In genomic region chr3:81375921-81376320, GRCh38 we compare ENCODE assay signal across 19 cellular contexts.
DNase-seq lines count a peak whose midpoint lies in the region; ATAC-seq, FAIRE-seq and TF ChIP-seq lines count a peak whose summit lies in the region.
"Had no signal": no experiment of that assay in that cellular context is flagged by ENCODE, and none has a peak within 500 bp of the region (broad histone marks: within the 10 kb centered on the region; RNA-seq: fewer than 3 reads in every experiment).

No MANE protein-coding gene starts in this region.

- H3K4me2 ChIP-seq in astrocyte (ENCODE audit: low read length) (no peak overlapping the region), mesenchymal stem cell (ENCODE audit: low read length, poor library complexity, severe bottlenecking) (no peak overlapping the region)

- H3K23ac ChIP-seq in mesenchymal stem cell (ENCODE audit: low read length in 2 of 2) = no peak overlapping the region

- in situ Hi-C loops in G401 (cut with HindIII; ENCODE audit: low sequenced_read_pairs) = no loop called here

- no peak overlapping the region for H3K9ac ChIP-seq in astrocyte (ENCODE audit: low read length)
- no peak overlapping the region for H3K9ac ChIP-seq in mesenchymal stem cell (ENCODE audit: low read length)

- H3K14ac ChIP-seq in mesenchymal stem cell (ENCODE audit: low read length in 2 of 2) = no peak overlapping the region

- DNase-seq in G401 (ENCODE audit: low spot score) (peak; percentile 13), LHCN-M2 (ENCODE audit: low read depth) (peak; percentile 30), astrocyte (ENCODE audit: low read depth) (peak; percentile 6), iris pigment epithelial cell (ENCODE audit: low read depth) (peak; percentile 5), mesenchymal stem cell (no peak)
- no peak for DNase-seq in activated CD4-positive, alpha-beta T cell treated with anti-CD3 and anti-CD28 coated beads, Interleukin-2, amount 10 ng/mL, durations not matched to agents 24 days and 14 days
- DNase-seq in activated CD4-positive, alpha-beta T cell treated with anti-CD3 and anti-CD28 coated beads for 4 hours = no peak
- DNase-seq: C1 segment of cervical spinal cord; Calu3; CD4-positive, alpha-beta T cell; DMS153; GOT3; H9 had no signal

- H3K9me3 Mint-ChIP-seq in astrocyte (ENCODE audit: unreplicated experiment) = no peaks in the 10 kb centered on the region
- peaks cover 4% of the 10 kb centered on the region for H3K9me3 Mint-ChIP-seq in activated CD4-positive, alpha-beta T cell treated with anti-CD3 and anti-CD28 coated beads, Interleukin-2, amount 10 ng/mL, durations not matched to agents 24 days and 14 days
- H3K9me3 Mint-ChIP-seq: H9 had no signal

- no peak overlapping the region for H2AK5ac ChIP-seq in mesenchymal stem cell (ENCODE audit: low read length, severe bottlenecking)

- H3K27me3 ChIP-seq in astrocyte (ENCODE audit: insufficient read depth, low read length) (no peaks in the 10 kb centered on the region), mesenchymal stem cell (ENCODE audit: control insufficient read depth in 1 of 2, insufficient read depth in 1 of 2, low read length in 2 of 2) (no peaks in the 10 kb centered on the region)

- H2BK15ac ChIP-seq in mesenchymal stem cell (ENCODE audit: low read depth, poor library complexity, severe bottlenecking) = no peak overlapping the region

- no peak overlapping the region for H3K4me3 ChIP-seq in astrocyte (ENCODE audit: insufficient read depth, low read depth, low read length)
- H3K4me3 ChIP-seq in mesenchymal stem cell (ENCODE audit: insufficient read depth in 1 of 2, low read depth in 1 of 2, low read length in 2 of 2) = no peak overlapping the region
- H3K4me3 ChIP-seq: GM12878 had no signal

- H3K79me1 ChIP-seq in mesenchymal stem cell (replicated peaks; ENCODE audit: low read length, poor library complexity, severe bottlenecking) = no peaks in the 10 kb centered on the region

- no peak overlapping the region for H2BK12ac ChIP-seq in mesenchymal stem cell (ENCODE audit: low read length in 2 of 2)

- H2BK5ac ChIP-seq in mesenchymal stem cell (ENCODE audit: low read depth, low read length, poor library complexity, severe bottlenecking) = no peak overlapping the region

- no peak overlapping the region for H3K4ac ChIP-seq in mesenchymal stem cell (ENCODE audit: low read depth in 1 of 2, low read length in 2 of 2)

- no peaks in the 10 kb centered on the region for H4K20me1 ChIP-seq in astrocyte (ENCODE audit: insufficient read depth, low read length)

- H4K8ac ChIP-seq in mesenchymal stem cell (ENCODE audit: low read length) = no peak overlapping the region

- H3K9me3 ChIP-seq in astrocyte (ENCODE audit: insufficient read depth, low read depth, low read length) (no peaks in the 10 kb centered on the region), mesenchymal stem cell (ENCODE audit: control insufficient read depth, low read length) (no peaks in the 10 kb centered on the region)

- no peak overlapping the region for H4K91ac ChIP-seq in mesenchymal stem cell (ENCODE audit: low read length)

- no peak for FAIRE-seq in astrocyte (lab: Jason Lieb, UNC)
- FAIRE-seq: A204.1, GM12878, GM18507 had no signal

- H3K18ac ChIP-seq in mesenchymal stem cell (ENCODE audit: low read depth in 1 of 2, low read length in 2 of 2) = no peak overlapping the region

- H3K36me3 ChIP-seq in astrocyte (ENCODE audit: insufficient read depth, low read length) (no peaks in the 10 kb centered on the region), mesenchymal stem cell (ENCODE audit: control insufficient read depth in 1 of 2, insufficient read depth in 2 of 2, low read depth in 1 of 2, low read length in 2 of 2) (no peaks in the 10 kb centered on the region)

- H3K27ac ChIP-seq in astrocyte (ENCODE audit: low read depth, low read length) = no peak overlapping the region
- no peak overlapping the region for H3K27ac ChIP-seq in mesenchymal stem cell (ENCODE audit: low read length, poor library complexity, severe bottlenecking)

- no peak for ATAC-seq in GM19455 (IDR thresholded peaks at IDR 0.05; ENCODE audit: unreplicated experiment)
- ATAC-seq: GM12878 had no signal

- no peak overlapping the region for H3K27ac Mint-ChIP-seq in astrocyte (ENCODE audit: unreplicated experiment)
- no peak overlapping the region for H3K27ac Mint-ChIP-seq in activated CD4-positive, alpha-beta T cell treated with anti-CD3 and anti-CD28 coated beads, Interleukin-2, amount 10 ng/mL, durations not matched to agents 24 days and 14 days
- H3K27ac Mint-ChIP-seq: B cell; CD4-positive, alpha-beta T cell; H9; IgD-negative memory B cell had no signal

- H2BK120ac ChIP-seq in mesenchymal stem cell (ENCODE audit: low read depth, low read length) = no peak overlapping the region

- no peaks in the 10 kb centered on the region for H3K36me3 Mint-ChIP-seq in astrocyte (ENCODE audit: low read depth, unreplicated experiment)
- H3K36me3 Mint-ChIP-seq in activated CD4-positive, alpha-beta T cell treated with anti-CD3 and anti-CD28 coated beads, Interleukin-2, amount 10 ng/mL, durations not matched to agents 24 days and 14 days (ENCODE audit: low read depth) = no peaks in the 10 kb centered on the region

- no peaks in the 10 kb centered on the region for H3K79me2 ChIP-seq in astrocyte (ENCODE audit: insufficient read depth, low read length)

- H3K4me3 Mint-ChIP-seq in astrocyte (ENCODE audit: unreplicated experiment) = no peak overlapping the region
- H3K4me3 Mint-ChIP-seq in activated CD4-positive, alpha-beta T cell treated with anti-CD3 and anti-CD28 coated beads, Interleukin-2, amount 10 ng/mL, durations not matched to agents 24 days and 14 days = no peak overlapping the region
- H3K4me3 Mint-ChIP-seq: B cell; CD4-positive, alpha-beta T cell; H9; IgD-negative memory B cell had no signal

- no peak for TF ChIP-seq CTCF in astrocyte (IDR thresholded peaks at IDR 0.05; ENCODE audit: insufficient read depth, low read depth, low read length)

- H3K27me3 Mint-ChIP-seq in astrocyte (ENCODE audit: low read depth, unreplicated experiment) = no peaks in the 10 kb centered on the region
- no peaks in the 10 kb centered on the region for H3K27me3 Mint-ChIP-seq in activated CD4-positive, alpha-beta T cell treated with anti-CD3 and anti-CD28 coated beads, Interleukin-2, amount 10 ng/mL, durations not matched to agents 24 days and 14 days
- H3K27me3 Mint-ChIP-seq: B cell; CD4-positive, alpha-beta T cell; IgD-negative memory B cell had no signal

- H2AFZ ChIP-seq in astrocyte (ENCODE audit: low read depth, low read length) = no peak overlapping the region
- no peak overlapping the region for H2AFZ ChIP-seq in mesenchymal stem cell (ENCODE audit: low read depth, low read length)

- intact Hi-C loops in activated CD4-positive, alpha-beta T cell treated with anti-CD3 and anti-CD28 coated beads, Interleukin-2, amount 10 ng/mL, durations not matched to agents 24 days and 14 days (cut with micrococcal nuclease) = no loop called here

- H3K4me1 ChIP-seq in astrocyte (ENCODE audit: insufficient read depth, low read length) (no peaks in the 10 kb centered on the region), mesenchymal stem cell (ENCODE audit: control insufficient read depth, insufficient read depth, low read depth, low read length) (no peaks in the 10 kb centered on the region)

- H3K4me1 Mint-ChIP-seq in astrocyte (ENCODE audit: low read depth, unreplicated experiment) = peaks cover 3% of the 10 kb centered on the region
- H3K4me1 Mint-ChIP-seq in activated CD4-positive, alpha-beta T cell treated with anti-CD3 and anti-CD28 coated beads, Interleukin-2, amount 10 ng/mL, durations not matched to agents 24 days and 14 days = no peaks in the 10 kb centered on the region
- H3K4me1 Mint-ChIP-seq: B cell, IgD-negative memory B cell had no signal

Comparison
In these comparisons a context has a peak if more than half of its experiments do, and no peak if none do; other contexts are left out.
1. DNase-seq: peak in G401 (single experiment), LHCN-M2 (single experiment), astrocyte (single experiment) and iris pigment epithelial cell (single experiment); none in activated CD4-positive, alpha-beta T cell treated with anti-CD3 and anti-CD28 coated beads, Interleukin-2, amount 10 ng/mL, durations not matched to agents 24 days and 14 days (single experiment), activated CD4-positive, alpha-beta T cell treated with anti-CD3 and anti-CD28 coated beads for 4 hours (0 of 2) and mesenchymal stem cell (single experiment).